Comparison of ENCODE assay signal across 7 cellular contexts in genomic region chr7:102433319-102434038, GRCh38. TPM values are rescaled to one million over a fixed set of nuclear protein-coding genes. Genes with fewer than 3 reads are reported as not detected.
DNase-seq lines count a peak whose midpoint lies in the region; ATAC-seq and TF ChIP-seq lines count a peak whose summit lies in the region.

TSS of gene ORAI2 (plus strand) at chr7:102433575. CDS start at chr7:102438957, 5,382 bp downstream.

- H3K27ac ChIP-seq in colonic mucosa: peak within 1 kb of the TSS; percentile 67

- no peaks in the 10 kb centered on the region for H3K9me3 ChIP-seq in colonic mucosa

- intact Hi-C loops in activated CD4-positive, alpha-beta T cell treated with anti-CD3 and anti-CD28 coated beads, Interleukin-2, amount 10 ng/mL, durations not matched to agents 24 days and 14 days (cut with micrococcal nuclease): loop anchor here (1.0 kb wide), 1 partner anchor 8 kb away; no protein-coding TSS in a partner anchor
- intact Hi-C loops in colonic mucosa (cut with DNase I): no loop called here

- no peaks in the 10 kb centered on the region for H3K9me3 Mint-ChIP-seq in activated CD4-positive, alpha-beta T cell treated with anti-CD3 and anti-CD28 coated beads, Interleukin-2, amount 10 ng/mL, durations not matched to agents 24 days and 14 days

- peaks cover 51% of the 10 kb centered on the region for H3K4me1 Mint-ChIP-seq in activated CD4-positive, alpha-beta T cell treated with anti-CD3 and anti-CD28 coated beads, Interleukin-2, amount 10 ng/mL, durations not matched to agents 24 days and 14 days

- H3K27ac Mint-ChIP-seq in activated CD4-positive, alpha-beta T cell treated with anti-CD3 and anti-CD28 coated beads, Interleukin-2, amount 10 ng/mL, durations not matched to agents 24 days and 14 days: peak within 1 kb of the TSS; percentile 92

- peak; percentile 52 for TF ChIP-seq POLR2A in GM18505 (IDR thresholded peaks at IDR 0.05; ENCODE audit: borderline replicate concordance, extremely low read depth, insufficient read depth, insufficient read length)

- peak within 1 kb of the TSS; percentile 82 for H3K4me3 ChIP-seq in colonic mucosa

- peak within 1 kb of the TSS; percentile 92 for H3K4me3 Mint-ChIP-seq in activated CD4-positive, alpha-beta T cell treated with anti-CD3 and anti-CD28 coated beads, Interleukin-2, amount 10 ng/mL, durations not matched to agents 24 days and 14 days

- ATAC-seq in GM18505 (IDR thresholded peaks at IDR 0.05; ENCODE audit: unreplicated experiment) (peak; percentile 58), HG02763 (IDR thresholded peaks at IDR 0.05; ENCODE audit: unreplicated experiment) (peak; percentile 61), left lobe of liver (peak; percentile 87)

- no peak for TF ChIP-seq CTCF in colonic mucosa (IDR thresholded peaks at IDR 0.05)

- peaks cover 26% of the 10 kb centered on the region for H3K36me3 Mint-ChIP-seq in activated CD4-positive, alpha-beta T cell treated with anti-CD3 and anti-CD28 coated beads, Interleukin-2, amount 10 ng/mL, durations not matched to agents 24 days and 14 days (ENCODE audit: low read depth)

- H3K27me3 ChIP-seq in colonic mucosa: no peaks in the 10 kb centered on the region

- H3K36me3 ChIP-seq in colonic mucosa: no peaks in the 10 kb centered on the region

- peaks cover 3% of the 10 kb centered on the region for H3K4me1 ChIP-seq in colonic mucosa

- peak; percentile 44 for DNase-seq in NCI-H2171 treated with DMSO at 0.1 percent for 48 hours (lab: John Stamatoyannopoulos, UW)
- DNase-seq in activated CD4-positive, alpha-beta T cell treated with anti-CD3 and anti-CD28 coated beads, Interleukin-2, amount 10 ng/mL, durations not matched to agents 24 days and 14 days: peak; percentile 96
- DNase-seq in colonic mucosa: peak; percentile 82
- DNase-seq in left lobe of liver (ENCODE audit: low spot score): peak; percentile 82
- peak; percentile 88 to 90 for DNase-seq in stimulated activated CD4-positive, alpha-beta T cell treated with anti-CD3 and anti-CD28 coated beads, Interleukin-2, amount 100 ng/mL, for 24 hours

- peak within 1 kb of the TSS; percentile 27 to 86 for H3K9ac ChIP-seq in colonic mucosa (ENCODE audit: low read depth in 2 of 2, low read length in 2 of 2)

- no peaks in the 10 kb centered on the region for H3K27me3 Mint-ChIP-seq in activated CD4-positive, alpha-beta T cell treated with anti-CD3 and anti-CD28 coated beads, Interleukin-2, amount 10 ng/mL, durations not matched to agents 24 days and 14 days

RNA-seq across cellular contexts. Expression of gene ORAI2, which starts in this region (rescaled TPM):
- 45.8 and 49.8 TPM in 2 replicates for total RNA-seq in activated CD4-positive, alpha-beta T cell treated with anti-CD3 and anti-CD28 coated beads, Interleukin-2, amount 10 ng/mL, durations not matched to agents 24 days and 14 days
- total RNA-seq in colonic mucosa: 1 to 10 TPM; 3.3 to 5.5 TPM
- total RNA-seq in left lobe of liver: 1.9 TPM

Comparison
In these comparisons a context has a peak if more than half of its experiments do, and no peak if none do; other contexts are left out.
1. Peak in every context shown above with its lines: DNase-seq, ATAC-seq, H3K4me3 ChIP-seq and H3K27ac ChIP-seq.
2. DNase-seq: peak in every context shown above with its lines; median percentile 96 in activated CD4-positive, alpha-beta T cell treated with anti-CD3 and anti-CD28 coated beads, Interleukin-2, amount 10 ng/mL, durations not matched to agents 24 days and 14 days; 89 in stimulated activated CD4-positive, alpha-beta T cell treated with anti-CD3 and anti-CD28 coated beads, Interleukin-2, amount 100 ng/mL, for 24 hours; 82 in colonic mucosa; 82 in left lobe of liver; 44 in NCI-H2171 treated with DMSO at 0.1 percent for 48 hours.